8 cellular contexts compared by ENCODE assay signal in the genomic region with DNA sequence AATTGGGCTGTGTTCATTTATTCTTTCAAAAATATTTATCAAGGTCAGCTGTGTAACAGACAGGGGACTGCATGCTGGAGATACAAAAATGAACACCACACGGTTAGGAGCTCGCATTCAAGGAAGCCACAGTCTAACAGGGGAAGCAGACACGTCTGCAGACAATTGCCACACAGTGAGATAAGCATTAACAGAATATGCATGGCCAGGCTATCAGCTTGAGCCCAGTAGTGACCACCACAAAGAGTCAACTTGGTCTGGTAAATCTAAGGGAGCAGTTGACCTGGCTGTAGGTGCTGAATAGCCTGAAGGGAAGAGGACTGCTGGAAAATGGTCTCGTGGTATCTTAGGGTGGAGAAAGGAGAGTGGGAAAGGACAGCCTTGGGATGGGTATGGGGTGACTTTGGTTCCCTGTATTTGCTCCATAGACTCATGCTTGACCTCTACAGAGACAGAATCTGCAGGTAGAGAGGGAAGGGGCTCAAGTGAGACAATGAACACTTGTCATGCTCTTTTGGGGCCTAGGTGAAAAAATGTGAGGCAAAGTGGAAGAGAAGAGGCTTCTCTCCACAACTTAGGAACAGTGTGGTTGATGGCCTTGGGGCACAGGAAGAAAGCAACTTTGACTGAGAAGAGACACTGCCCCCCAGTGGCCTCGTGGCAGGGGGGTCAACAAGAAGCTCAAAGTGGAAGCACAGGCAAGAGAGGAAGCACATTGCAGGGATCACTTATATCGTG. TPM values are rescaled to one million over a fixed set of nuclear protein-coding genes. Genes with fewer than 3 reads are reported as not detected.
DNase-seq lines count a peak whose midpoint lies in the region; FAIRE-seq and TF ChIP-seq lines count a peak whose summit lies in the region.

No MANE protein-coding gene starts in this region.

- no peaks in the 10 kb centered on the region for H3K9me2 ChIP-seq in SK-N-SH

- peak; percentile 99 for TF ChIP-seq CTCF in D721Med (IDR thresholded peaks at IDR 0.05; ENCODE audit: insufficient read depth, missing control alignments)
- peak; percentile 63 for TF ChIP-seq CTCF in SK-N-SH (IDR thresholded peaks at IDR 0.05)
- peak; percentile 79 for TF ChIP-seq CTCF in cardiac muscle cell (IDR thresholded peaks at IDR 0.05; ENCODE audit: low read depth, low read length)

- no peaks in the 10 kb centered on the region for H3K27me3 ChIP-seq in SK-N-SH (ENCODE audit: insufficient read depth)
- H3K27me3 ChIP-seq in cardiac muscle cell: peaks cover 2% of the 10 kb centered on the region

- no peaks in the 10 kb centered on the region for H3K9me3 ChIP-seq in SK-N-SH
- H3K9me3 ChIP-seq in cardiac muscle cell (ENCODE audit: low read depth): no peaks in the 10 kb centered on the region

- no peak overlapping the region for H3K9ac ChIP-seq in SK-N-SH

- no peak overlapping the region for H3K4me2 ChIP-seq in SK-N-SH

- no peak overlapping the region for H2AFZ ChIP-seq in SK-N-SH (ENCODE audit: low read depth)

- no peak overlapping the region; a peak in 1 of 4 replicates for H3K4me3 ChIP-seq in SK-N-SH (ENCODE audit: low read depth in 2 of 2, low read length in 1 of 2)
- H3K4me3 ChIP-seq in cardiac muscle cell: no peak overlapping the region

- no peaks in the 10 kb centered on the region for H3K36me3 ChIP-seq in SK-N-SH (replicated peaks in 1 of 2; ENCODE audit: control insufficient read depth in 1 of 2, insufficient read depth in 2 of 2, low read length in 1 of 2)
- no peaks in the 10 kb centered on the region for H3K36me3 ChIP-seq in cardiac muscle cell

- no peak for DNase-seq in D721Med (ENCODE audit: insufficient read length, low spot score)
- DNase-seq in GOT3 (lab: John Stamatoyannopoulos, UW): peak; percentile 64
- DNase-seq in NCI-H1105 (lab: John Stamatoyannopoulos, UW): peak; percentile 71
- DNase-seq in SK-N-SH: peak; percentile 45
- DNase-seq in activated naive CD4-positive, alpha-beta T cell treated with anti-CD3 and anti-CD28 coated beads, Interleukin-2, amount 50 U/mL, for 16 hours: peak; percentile 75
- peak; percentile 79 to 81 for DNase-seq in cardiac muscle cell (ENCODE audit: low read depth in 1 of 2, low spot score in 1 of 2)
- DNase-seq in retina: peak; percentile 65
- DNase-seq in cerebellar nuclear complex (lab: John Stamatoyannopoulos, UW): no peak

- H3F3A ChIP-seq in SK-N-SH (replicated peaks; ENCODE audit: insufficient read depth): peaks cover 4% of the 10 kb centered on the region

- TF ChIP-seq RAD21 in SK-N-SH (IDR thresholded peaks at IDR 0.05; ENCODE audit: low read length): peak; percentile 83

- H4K20me1 ChIP-seq in SK-N-SH (ENCODE audit: insufficient read depth): no peaks in the 10 kb centered on the region

- CTCF ChIA-PET in SK-N-SH (lab: Yijun Ruan, JAX): interaction anchor here (0.6 to 12.5 kb wide), 41 partner anchors 8 to 638 kb away, joined by 3 to 829 read pairs (median 5); partner anchors contain the start of genes DHX9, RGS16 and RNASEL

- H3K4me1 ChIP-seq in SK-N-SH (ENCODE audit: control insufficient read depth in 1 of 2, insufficient read depth in 2 of 2, low read depth in 1 of 2, low read length in 1 of 2): peaks cover 0 to 11% of the 10 kb centered on the region in 2 experiments; a peak in 2 of 4 replicates
- no peaks in the 10 kb centered on the region for H3K4me1 ChIP-seq in cardiac muscle cell (ENCODE audit: low read depth)

- no peaks in the 10 kb centered on the region for H3K79me2 ChIP-seq in SK-N-SH (ENCODE audit: insufficient read depth)

- TF ChIP-seq EP300 in SK-N-SH (IDR thresholded peaks at IDR 0.05; ENCODE audit: borderline replicate concordance in 1 of 2, low read depth in 1 of 2, low read length in 1 of 2): no peak

- WGBS in SK-N-SH (ENCODE audit: low lambda C conversion rate): 47% methylated on average over 6 of the region's 6 CpGs

- POLR2A ChIA-PET in SK-N-SH (lab: Yijun Ruan, JAX): interaction anchor here (1.2 to 2.5 kb wide), 5 partner anchors 79 to 186 kb away, joined by 3 to 9 read pairs (median 4); no protein-coding TSS in a partner anchor

- peak; percentile 93 for FAIRE-seq in D721Med (lab: Jason Lieb, UNC)

- H3K27ac ChIP-seq in SK-N-SH (ENCODE audit: low read depth in 2 of 2, low read length in 1 of 2) (peak overlapping the region in 1 of 2 experiments; percentile 68; a peak in 2 of 4 replicates), cardiac muscle cell (no peak overlapping the region)

TF ChIP-seq in SK-N-SH, 30 proteins besides CTCF, POLR2A, EP300 and RAD21 (continues in another document):
- TF ChIP-seq MXI1 (IDR thresholded peaks at IDR 0.05; ENCODE audit: low read depth, low read length) (peak; percentile 21; the same call in 1 of the 2 replicates), NFIC (IDR thresholded peaks at IDR 0.05; ENCODE audit: borderline replicate concordance) (no peak), MAX (IDR thresholded peaks at IDR 0.05; ENCODE audit: low read depth) (no peak), GATA2 (CRISPR knock-in tag; IDR thresholded peaks at IDR 0.05) (peak; percentile 43), FOXJ3 (CRISPR knock-in tag; IDR thresholded peaks at IDR 0.05) (no peak), IRF3 (IDR thresholded peaks at IDR 0.05; ENCODE audit: low read depth, low read length) (no peak), NRF1 (IDR thresholded peaks at IDR 0.05; ENCODE audit: low read depth, low read length) (no peak), FOXM1 (IDR thresholded peaks at IDR 0.05; ENCODE audit: low read depth) (no peak), SMC3 (IDR thresholded peaks at IDR 0.05; ENCODE audit: low read depth, low read length) (peak; percentile 78), YY1 (IDR thresholded peaks at IDR 0.05; ENCODE audit: low read depth) (no peak), CHD2 (IDR thresholded peaks at IDR 0.05; ENCODE audit: low read length, partially characterized antibody) (peak; percentile 11), FOSL2 (IDR thresholded peaks at IDR 0.05; ENCODE audit: borderline replicate concordance, low read depth) (no peak), USF2 (IDR thresholded peaks at IDR 0.05; ENCODE audit: borderline replicate concordance, low read depth, low read length) (no peak), SIN3A (IDR thresholded peaks at IDR 0.05; ENCODE audit: borderline replicate concordance, low read depth, low read length) (no peak), RFX5 (IDR thresholded peaks at IDR 0.05; ENCODE audit: low read length) (no peak), TAF1 (IDR thresholded peaks at IDR 0.05; ENCODE audit: borderline replicate concordance, low read depth, low read length) (no peak), JUND (IDR thresholded peaks at IDR 0.05) (no peak), GABPA (IDR thresholded peaks at IDR 0.05; ENCODE audit: low read depth) (no peak), USF1 (IDR thresholded peaks at IDR 0.05; ENCODE audit: borderline replicate concordance, low read depth) (no peak)
- TF ChIP-seq, protein P1, sequence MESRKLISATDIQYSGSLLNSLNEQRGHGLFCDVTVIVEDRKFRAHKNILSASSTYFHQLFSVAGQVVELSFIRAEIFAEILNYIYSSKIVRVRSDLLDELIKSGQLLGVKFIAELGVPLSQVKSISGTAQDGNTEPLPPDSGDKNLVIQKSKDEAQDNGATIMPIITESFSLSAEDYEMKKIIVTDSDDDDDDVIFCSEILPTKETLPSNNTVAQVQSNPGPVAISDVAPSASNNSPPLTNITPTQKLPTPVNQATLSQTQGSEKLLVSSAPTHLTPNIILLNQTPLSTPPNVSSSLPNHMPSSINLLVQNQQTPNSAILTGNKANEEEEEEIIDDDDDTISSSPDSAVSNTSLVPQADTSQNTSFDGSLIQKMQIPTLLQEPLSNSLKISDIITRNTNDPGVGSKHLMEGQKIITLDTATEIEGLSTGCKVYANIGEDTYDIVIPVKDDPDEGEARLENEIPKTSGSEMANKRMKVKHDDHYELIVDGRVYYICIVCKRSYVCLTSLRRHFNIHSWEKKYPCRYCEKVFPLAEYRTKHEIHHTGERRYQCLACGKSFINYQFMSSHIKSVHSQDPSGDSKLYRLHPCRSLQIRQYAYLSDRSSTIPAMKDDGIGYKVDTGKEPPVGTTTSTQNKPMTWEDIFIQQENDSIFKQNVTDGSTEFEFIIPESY (IDR thresholded peaks at IDR 0.05; ENCODE audit: borderline replicate concordance, low read depth): no peak

RNA-seq across cellular contexts. Expression of gene NPL, which starts 7.6 kb away (rescaled TPM):
- polyA plus RNA-seq in SK-N-SH (2012; rRNA removed) (1.5 and 2.5 TPM in 2 replicates), cardiac muscle cell (1.9 and 3.4 TPM in 2 replicates)
- 1.6 and 1.7 TPM in 2 replicates for polyA plus RNA-seq in SK-N-SH (2012; cell fraction: cytosol; rRNA removed)
- polyA plus RNA-seq in SK-N-SH (2012; cell fraction: nucleus; rRNA removed): 3.5 and 3.8 TPM in 2 replicates
- 0.66 and 1.5 TPM in 2 replicates for total RNA-seq in cardiac muscle cell

RNA-seq across cellular contexts. Expression of gene DHX9, which starts 57.1 kb away (rescaled TPM):
- polyA plus RNA-seq in SK-N-SH (2012; rRNA removed): 145 and 170 TPM in 2 replicates
- 158 and 160 TPM in 2 replicates for polyA plus RNA-seq in SK-N-SH (2012; cell fraction: cytosol; rRNA removed)
- polyA plus RNA-seq in SK-N-SH (2012; cell fraction: nucleus; rRNA removed): 131 and 175 TPM in 2 replicates
- total RNA-seq in cardiac muscle cell: 123 and 183 TPM in 2 replicates
- 97.6 and 168 TPM in 2 replicates for polyA plus RNA-seq in cardiac muscle cell

Comparison
In these comparisons a context has a peak if more than half of its experiments do, and no peak if none do; other contexts are left out.
1. DNase-seq: peak in GOT3 (single experiment), NCI-H1105 (single experiment), SK-N-SH (single experiment), activated naive CD4-positive, alpha-beta T cell treated with anti-CD3 and anti-CD28 coated beads, Interleukin-2, amount 50 U/mL, for 16 hours (single experiment), cardiac muscle cell (2 of 2) and retina (single experiment); none in D721Med (single experiment) and cerebellar nuclear complex (0 of 2).
2. Peak in every context shown above with its lines, with median percentiles within 50 percentile points of each other: CTCF ChIP-seq.